In genomic region chr9:84079994-84080393, GRCh38 we compare ENCODE assay signal across 24 cellular contexts.
"Had no signal": no experiment of that assay in that cellular context is flagged by ENCODE, and none has a peak within 500 bp of the region (broad histone marks: within the 10 kb centered on the region; RNA-seq: fewer than 3 reads in every experiment).

No MANE protein-coding gene starts in this region.

- H3K4me3 ChIP-seq: dorsolateral prefrontal cortex, lower lobe of right lung, psoas muscle, skin epidermis, spleen, suprapubic skin, transverse colon, upper lobe of right lung, uterus had no signal

- H3K36me3 ChIP-seq: lower lobe of right lung, spleen, suprapubic skin, transverse colon, upper lobe of right lung, uterus had no signal

- DNase-seq: dorsolateral prefrontal cortex; effector CD4-positive, alpha-beta T cell; hypothalamus; immature natural killer cell; islet precursor cell; left ventricle myocardium superior; lower lobe of right lung; naive thymus-derived CD8-positive, alpha-beta T cell; nephron progenitor cell; nucleus accumbens; posterior cingulate gyrus; psoas muscle; right cardiac atrium; spleen; stimulated activated CD4-positive, alpha-beta T cell treated with anti-CD3 and anti-CD28 coated beads, Interleukin-2, amount 100 ng/mL, for 48 hours; stimulated activated CD8-positive, alpha-beta memory T cell treated with anti-CD3 and anti-CD28 coated beads, Interleukin-4, amount 100 ng/mL, for 48 hours; stimulated activated naive CD4-positive, alpha-beta T cell; stimulated activated naive CD8-positive, alpha-beta T cell treated with anti-CD3 and anti-CD28 coated beads, Interleukin-15, amount 100 ng/mL, for 72 hours; transverse colon; upper lobe of right lung; uterus had no signal

- FAIRE-seq: frontal cortex had no signal

- H3K9me3 ChIP-seq: lower lobe of right lung, psoas muscle, spleen, suprapubic skin, transverse colon, upper lobe of right lung, uterus had no signal

- H3K27me3 ChIP-seq: spleen, suprapubic skin, transverse colon, upper lobe of right lung, uterus had no signal

- H3K27ac ChIP-seq: dorsolateral prefrontal cortex, lower lobe of right lung, psoas muscle, skin epidermis, suprapubic skin, transverse colon, upper lobe of right lung, uterus had no signal

- ATAC-seq: left ventricle myocardium superior; lower lobe of right lung; naive thymus-derived CD8-positive, alpha-beta T cell; psoas muscle; right cardiac atrium; stimulated activated naive CD8-positive, alpha-beta T cell treated with anti-CD3 and anti-CD28 coated beads, Interleukin-15, amount 100 ng/mL, for 72 hours; upper lobe of right lung had no signal

- H3K4me1 ChIP-seq: lower lobe of right lung, psoas muscle, suprapubic skin, transverse colon, uterus had no signal
